In genomic region chr21:14259669-14260458, GRCh38 we compare ENCODE assay signal across 8 cellular contexts. TPM values are rescaled to one million over a fixed set of nuclear protein-coding genes. Genes with fewer than 3 reads are reported as not detected.
DNase-seq lines count a peak whose midpoint lies in the region; ATAC-seq and TF ChIP-seq lines count a peak whose summit lies in the region.

No MANE protein-coding gene starts in this region.

- TF ChIP-seq CTCF in cardiac fibroblast (IDR thresholded peaks at IDR 0.05; ENCODE audit: low read depth, low read length) (peak; percentile 50), left lung (IDR thresholded peaks at IDR 0.05) (peak; percentile 44 to 57), vagina (IDR thresholded peaks at IDR 0.05) (peak; percentile 36 to 46 (median 37))

- H3K4me1 ChIP-seq in left lung (no peaks in the 10 kb centered on the region), vagina (no peaks in the 10 kb centered on the region)

- H3K36me3 ChIP-seq in left lung (no peaks in the 10 kb centered on the region), vagina (no peaks in the 10 kb centered on the region)

- no peaks in the 10 kb centered on the region for H3K9me3 ChIP-seq in left lung
- H3K9me3 ChIP-seq in vagina = no peaks in the 10 kb centered on the region

- in situ Hi-C loops in G401 (cut with HindIII; ENCODE audit: low sequenced_read_pairs) = no loop called here

- H3K27ac ChIP-seq in left lung = no peak overlapping the region
- no peak overlapping the region for H3K27ac ChIP-seq in vagina

- H3K27me3 ChIP-seq in left lung = no peaks in the 10 kb centered on the region
- H3K27me3 ChIP-seq in vagina = no peaks in the 10 kb centered on the region

- no peak for TF ChIP-seq POLR2A in vagina (IDR thresholded peaks at IDR 0.05)

- peak; percentile 62 for ATAC-seq in HG02759 (IDR thresholded peaks at IDR 0.05; ENCODE audit: unreplicated experiment)
- ATAC-seq in left lung = peak; percentile 93

- intact Hi-C loops in left lung (cut with DNase I) (no loop called here), vagina (cut with DNase I) (no loop called here)

- DNase-seq in G401 (ENCODE audit: low spot score) (peak; percentile 77), NCI-H460 (ENCODE audit: extremely low read depth, low read depth) (peak; percentile 48), cardiac fibroblast (ENCODE audit: low read depth in 2 of 2) (peak; percentile 65 to 76), left lung (no peak), vagina (ENCODE audit: extremely low spot score in 2 of 2) (no peak), activated gamma-delta T cell treated with Interleukin-2 at 50 U/mL for 16 hours (no peak)
- no peak for DNase-seq in stimulated activated CD8-positive, alpha-beta memory T cell treated with anti-CD3 and anti-CD28 coated beads, Interleukin-4, amount 100 ng/mL, for 48 hours

- H3K4me3 ChIP-seq in cardiac fibroblast (replicated peaks in 1 of 2; ENCODE audit: low read depth in 2 of 2, low read length in 2 of 2) (no peak overlapping the region), left lung (no peak overlapping the region), vagina (no peak overlapping the region)

RNA-seq across cellular contexts. Expression of gene RBM11, which starts 43.9 kb away (rescaled TPM):
- 0.62 TPM in 1 of 2 replicates, not detected in the other for total RNA-seq in G401 (2014; rRNA removed; shearing (Covaris generic))
- 1.3 and 1.8 TPM in 2 replicates for total RNA-seq in NCI-H460 (2014; rRNA removed; shearing (Covaris generic))
- 0.46 and 8.1 TPM in 2 replicates for polyA plus RNA-seq in NCI-H460 (2014; cell fraction: nucleus; rRNA removed)
- total RNA-seq in left lung = 1 to 10 TPM; 1.4 to 2.0 TPM
- total RNA-seq in vagina = 2.5 TPM

RNA-seq across cellular contexts. Expression of gene LIPI, which starts 49.1 kb away (rescaled TPM):
- not detected in 2 replicates for total RNA-seq in G401 (2014; rRNA removed; shearing (Covaris generic))
- total RNA-seq in NCI-H460 (2014; rRNA removed; shearing (Covaris generic)) = not detected in 2 replicates
- polyA plus RNA-seq in NCI-H460 (2014; cell fraction: nucleus; rRNA removed) = not detected in 2 replicates
- total RNA-seq in left lung (not detected), vagina (not detected)

Comparison
In these comparisons a context has a peak if more than half of its experiments do, and no peak if none do; other contexts are left out.
1. DNase-seq: peak in G401 (single experiment), NCI-H460 (single experiment) and cardiac fibroblast (2 of 2); none in left lung (0 of 2), vagina (0 of 2), activated gamma-delta T cell treated with Interleukin-2 at 50 U/mL for 16 hours (single experiment) and stimulated activated CD8-positive, alpha-beta memory T cell treated with anti-CD3 and anti-CD28 coated beads, Interleukin-4, amount 100 ng/mL, for 48 hours (single experiment).
2. Peak in every context shown above with its lines, with median percentiles within 50 percentile points of each other: CTCF ChIP-seq.